Comparison of ENCODE assay signal across 16 cellular contexts in the genomic region with DNA sequence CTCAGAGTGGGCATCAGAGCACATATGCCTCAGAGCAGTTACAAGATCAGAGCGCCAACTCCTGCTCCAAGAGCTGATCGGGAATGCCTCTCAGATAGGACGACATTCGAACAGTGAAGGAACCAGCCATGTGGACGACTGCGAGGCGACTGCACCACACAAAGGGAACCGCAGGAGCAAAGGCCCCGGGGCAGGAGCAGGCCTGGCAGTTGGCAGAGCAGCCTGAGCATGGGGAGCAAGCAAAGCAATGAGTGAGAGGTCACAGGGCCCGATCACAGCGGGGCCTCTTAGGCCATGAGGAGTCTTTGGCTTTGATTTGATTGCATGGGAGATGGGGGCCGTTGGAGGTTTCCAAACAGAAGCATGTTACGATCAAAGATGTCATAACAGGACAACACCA.
DNase-seq lines count a peak whose midpoint lies in the region; ATAC-seq and TF ChIP-seq lines count a peak whose summit lies in the region.
"Had no signal": no experiment of that assay in that cellular context is flagged by ENCODE, and none has a peak within 500 bp of the region (broad histone marks: within the 10 kb centered on the region; RNA-seq: fewer than 3 reads in every experiment).

No MANE protein-coding gene starts in this region.

- peaks cover 76% of the 10 kb centered on the region for H3K36me3 Mint-ChIP-seq in T-helper 2 cell treated with Interferon-gamma antibody and Interleukin-4, amounts not matched to agents 5 μg/mL and 100 μg/mL, for 36 hours (ENCODE audit: low read depth)
- peaks cover 88% of the 10 kb centered on the region for H3K36me3 Mint-ChIP-seq in stimulated activated memory B cell treated with anti-CD40 and anti-IgM and Interleukin-4, amounts not matched to agents 10 μg/mL and 1 μg/mL and 100 μg/mL, for 72 hours

- no peak for TF ChIP-seq EP300 in esophagus muscularis mucosa (IDR thresholded peaks at IDR 0.05)

- H3K27ac Mint-ChIP-seq in T-helper 2 cell treated with Interferon-gamma antibody and Interleukin-4, amounts not matched to agents 5 μg/mL and 100 μg/mL, for 36 hours: peak overlapping the region; percentile 37
- H3K27ac Mint-ChIP-seq in stimulated activated memory B cell treated with anti-CD40 and anti-IgM and Interleukin-4, amounts not matched to agents 10 μg/mL and 1 μg/mL and 100 μg/mL, for 72 hours: peak overlapping the region; percentile 75
- H3K27ac Mint-ChIP-seq: nephron progenitor cell had no signal

- ATAC-seq in stimulated activated memory B cell treated with anti-CD40 and anti-IgM and Interleukin-4, amounts not matched to agents 10 μg/mL and 1 μg/mL and 100 μg/mL, for 72 hours: no peak
- ATAC-seq in GM21390 (IDR thresholded peaks at IDR 0.05; ENCODE audit: unreplicated experiment): no peak

- TF ChIP-seq CTCF in HL-60 (IDR thresholded peaks at IDR 0.05; ENCODE audit: insufficient read depth, low read length): no peak
- no peak for TF ChIP-seq CTCF in esophagus muscularis mucosa (IDR thresholded peaks at IDR 0.05)
- no peak for TF ChIP-seq CTCF in ascending aorta (IDR thresholded peaks at IDR 0.05)

- H3K4me3 ChIP-seq in HL-60 (replicated peaks; ENCODE audit: insufficient read depth, low read length): no peak overlapping the region
- no peak overlapping the region for H3K4me3 ChIP-seq in esophagus muscularis mucosa
- H3K4me3 ChIP-seq in ascending aorta: no peak overlapping the region
- H3K4me3 ChIP-seq: breast epithelium had no signal

- no peaks in the 10 kb centered on the region for H3K9me3 Mint-ChIP-seq in T-helper 2 cell treated with Interferon-gamma antibody and Interleukin-4, amounts not matched to agents 5 μg/mL and 100 μg/mL, for 36 hours
- H3K9me3 Mint-ChIP-seq in stimulated activated memory B cell treated with anti-CD40 and anti-IgM and Interleukin-4, amounts not matched to agents 10 μg/mL and 1 μg/mL and 100 μg/mL, for 72 hours: no peaks in the 10 kb centered on the region
- H3K9me3 Mint-ChIP-seq: nephron progenitor cell had no signal

- H3K4me1 ChIP-seq in esophagus muscularis mucosa: peaks cover 24 to 38% (median 30%) of the 10 kb centered on the region in 4 donors
- H3K4me1 ChIP-seq in ascending aorta: no peaks in the 10 kb centered on the region
- H3K4me1 ChIP-seq: breast epithelium had no signal

- H3K27me3 ChIP-seq in HL-60 (ENCODE audit: insufficient read depth, poor library complexity, severe bottlenecking) (no peaks in the 10 kb centered on the region), esophagus muscularis mucosa (no peaks in the 10 kb centered on the region), ascending aorta (no peaks in the 10 kb centered on the region)
- H3K27me3 ChIP-seq: breast epithelium had no signal

- no peak for DNase-seq in T-helper 2 cell treated with Interferon-gamma antibody and Interleukin-4, amounts not matched to agents 5 μg/mL and 100 μg/mL, for 36 hours (ENCODE audit: low spot score)
- no peak for DNase-seq in T-helper 2 cell
- DNase-seq in HL-60 (ENCODE audit: low read depth in 1 of 2, low spot score in 1 of 2): peak in 1 of 2 experiments; percentile 49
- no peak for DNase-seq in esophagus muscularis mucosa (ENCODE audit: extremely low spot score)
- no peak for DNase-seq in ascending aorta (ENCODE audit: low spot score in 2 of 2)
- no peak for DNase-seq in HuH-7.5 (ENCODE audit: low spot score)
- DNase-seq: activated effector memory CD4-positive, alpha-beta T cell treated with Interleukin-2 at 50 U/mL for 16 hours; effector CD4-positive, alpha-beta T cell; EL; NCI-H1436; nephron progenitor cell; stimulated activated CD4-positive, alpha-beta T cell treated with anti-CD3 and anti-CD28 coated beads, Interleukin-4, amount 100 ng/mL, for 24 hours had no signal

- WGBS in esophagus muscularis mucosa: 80% methylated on average over 12 of the region's 13 CpGs

- H3K9me3 ChIP-seq in esophagus muscularis mucosa (no peaks in the 10 kb centered on the region), ascending aorta (no peaks in the 10 kb centered on the region)
- H3K9me3 ChIP-seq: breast epithelium had no signal

- H3K4me3 Mint-ChIP-seq in T-helper 2 cell treated with Interferon-gamma antibody and Interleukin-4, amounts not matched to agents 5 μg/mL and 100 μg/mL, for 36 hours: no peak overlapping the region
- peak overlapping the region; percentile 56 for H3K4me3 Mint-ChIP-seq in stimulated activated memory B cell treated with anti-CD40 and anti-IgM and Interleukin-4, amounts not matched to agents 10 μg/mL and 1 μg/mL and 100 μg/mL, for 72 hours
- H3K4me3 Mint-ChIP-seq: nephron progenitor cell had no signal

- no peak for TF ChIP-seq POLR2A in esophagus muscularis mucosa (IDR thresholded peaks at IDR 0.05; ENCODE audit: low read depth)

- H3K27me3 Mint-ChIP-seq in T-helper 2 cell treated with Interferon-gamma antibody and Interleukin-4, amounts not matched to agents 5 μg/mL and 100 μg/mL, for 36 hours (ENCODE audit: low read depth): no peaks in the 10 kb centered on the region
- no peaks in the 10 kb centered on the region for H3K27me3 Mint-ChIP-seq in stimulated activated memory B cell treated with anti-CD40 and anti-IgM and Interleukin-4, amounts not matched to agents 10 μg/mL and 1 μg/mL and 100 μg/mL, for 72 hours

- intact Hi-C loops in esophagus muscularis mucosa (cut with DNase I) (no loop called here), ascending aorta (cut with DNase I) (no loop called here)

- H3K36me3 ChIP-seq in esophagus muscularis mucosa: peaks cover 0 to 45% (median 34%) of the 10 kb centered on the region in 4 donors
- peaks cover 26 to 36% of the 10 kb centered on the region in 2 donors for H3K36me3 ChIP-seq in ascending aorta
- H3K36me3 ChIP-seq: breast epithelium had no signal

- H3K27ac ChIP-seq in HL-60 (replicated peaks) (peak overlapping the region; percentile 85), esophagus muscularis mucosa (replicated peaks in 1 of 4) (peak overlapping the region; percentile 35 to 46 (median 40)), ascending aorta (peak overlapping the region in 1 of 2 donors; percentile 52)
- H3K27ac ChIP-seq: 22Rv1 had no signal

- H3K4me1 Mint-ChIP-seq in T-helper 2 cell treated with Interferon-gamma antibody and Interleukin-4, amounts not matched to agents 5 μg/mL and 100 μg/mL, for 36 hours (ENCODE audit: low read depth): peaks cover 36% of the 10 kb centered on the region
- H3K4me1 Mint-ChIP-seq in stimulated activated memory B cell treated with anti-CD40 and anti-IgM and Interleukin-4, amounts not matched to agents 10 μg/mL and 1 μg/mL and 100 μg/mL, for 72 hours: peaks cover 91% of the 10 kb centered on the region
